ENCODE assay signal across 1 cellular context in the genomic region with DNA sequence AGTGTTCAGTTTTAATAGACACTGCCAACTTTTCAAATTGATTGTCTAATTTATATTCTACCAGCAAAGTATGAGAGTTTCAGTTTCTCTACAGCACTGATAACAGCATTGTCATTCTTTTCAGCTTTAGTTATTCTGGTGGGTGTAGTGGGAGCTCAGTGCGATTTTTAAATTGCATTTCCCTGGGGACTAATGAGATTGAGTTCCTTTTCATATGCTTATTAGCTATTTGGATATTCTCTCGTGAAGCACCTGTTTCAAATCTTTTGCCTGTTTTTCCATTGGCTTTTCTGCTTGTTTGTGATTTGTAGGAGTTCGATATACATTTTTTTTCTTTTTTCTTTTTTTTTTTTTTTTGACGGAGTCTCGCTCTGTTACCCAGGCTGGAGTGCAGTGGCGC.
TF ChIP-seq lines count a peak whose summit lies in the region.

No MANE protein-coding gene starts in this region.

TF ChIP-seq in GM12878, 131 proteins besides CTCF, POLR2A, EP300 and RAD21 (continued from another document):
- no peak for TF ChIP-seq SIX5 (IDR thresholded peaks at IDR 0.05; ENCODE audit: low read depth, low read length, severe bottlenecking)
- TF ChIP-seq CHD2 (IDR thresholded peaks at IDR 0.05; ENCODE audit: borderline replicate concordance, low read depth, low read length), result no peak
- no peak for TF ChIP-seq BCL3 (IDR thresholded peaks at IDR 0.05; ENCODE audit: borderline replicate concordance, insufficient read depth, low read depth, low read length, poor library complexity, severe bottlenecking)
- TF ChIP-seq IRF3 (IDR thresholded peaks at IDR 0.05), result no peak
